24 cellular contexts compared by ENCODE assay signal in the genomic region with DNA sequence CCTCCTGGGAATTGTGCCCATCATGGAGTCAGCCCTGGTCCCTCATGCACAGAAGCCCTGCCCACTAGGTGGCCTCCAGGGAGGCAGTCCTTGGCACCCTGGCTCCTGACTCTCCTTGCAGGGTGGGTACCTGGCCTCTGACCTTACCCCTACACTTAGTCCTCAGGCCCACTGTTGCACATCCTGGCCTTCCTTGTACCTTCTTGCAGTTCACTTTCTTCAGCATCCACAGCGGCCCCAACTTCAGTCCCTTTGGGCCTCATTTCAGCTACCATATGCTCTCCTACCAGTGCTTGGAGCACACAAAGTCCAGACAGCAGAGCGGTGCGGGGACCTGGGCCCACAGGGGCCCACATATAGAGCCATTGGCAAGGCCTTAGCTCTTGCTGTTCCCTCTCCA. TPM values are rescaled to one million over a fixed set of nuclear protein-coding genes. Genes with fewer than 3 reads are reported as not detected.
DNase-seq lines count a peak whose midpoint lies in the region; ATAC-seq lines count a peak whose summit lies in the region.
"Had no signal": no experiment of that assay in that cellular context is flagged by ENCODE, and none has a peak within 500 bp of the region (broad histone marks: within the 10 kb centered on the region; RNA-seq: fewer than 3 reads in every experiment).

No MANE protein-coding gene starts in this region.

- no peaks in the 10 kb centered on the region for H3K9me3 Mint-ChIP-seq in T-helper 1 cell treated with Interleukin-12 subunit alpha and Interleukin-12 subunit beta and Interleukin-4 antibody, amounts not matched to agents 30 μg/mL and 1 μg/mL, for 36 hours
- no peaks in the 10 kb centered on the region for H3K9me3 Mint-ChIP-seq in stimulated activated naive CD8-positive, alpha-beta T cell treated with anti-CD3 and anti-CD28 coated beads, Interleukin-15, Interleukin-2, amounts not matched to agents 100 ng/mL and 50 ng/mL, for 24 hours
- H3K9me3 Mint-ChIP-seq in effector memory CD8-positive, alpha-beta T cell: no peaks in the 10 kb centered on the region
- no peaks in the 10 kb centered on the region for H3K9me3 Mint-ChIP-seq in stimulated activated memory B cell treated with anti-CD40 and anti-IgM and Interleukin-4, amounts not matched to agents 10 μg/mL and 1 μg/mL and 100 μg/mL, for 72 hours
- H3K9me3 Mint-ChIP-seq: T-cell had no signal

- peak overlapping the region; percentile 47 for H3K4me3 Mint-ChIP-seq in T-helper 1 cell treated with Interleukin-12 subunit alpha and Interleukin-12 subunit beta and Interleukin-4 antibody, amounts not matched to agents 30 μg/mL and 1 μg/mL, for 36 hours
- H3K4me3 Mint-ChIP-seq in stimulated activated naive CD8-positive, alpha-beta T cell treated with anti-CD3 and anti-CD28 coated beads, Interleukin-15, Interleukin-2, amounts not matched to agents 100 ng/mL and 50 ng/mL, for 24 hours: peak overlapping the region; percentile 36
- peak overlapping the region; percentile 60 to 68 for H3K4me3 Mint-ChIP-seq in effector memory CD8-positive, alpha-beta T cell
- H3K4me3 Mint-ChIP-seq in stimulated activated memory B cell treated with anti-CD40 and anti-IgM and Interleukin-4, amounts not matched to agents 10 μg/mL and 1 μg/mL and 100 μg/mL, for 72 hours: no peak overlapping the region
- H3K4me3 Mint-ChIP-seq: activated CD8-positive, alpha-beta T cell treated with anti-CD3 and anti-CD28 coated beads, Interleukin-2, amount 10 ng/mL, durations not matched to agents 7 days and 5 days had no signal

- DNase-seq in T-helper 1 cell (no peak), H7 (no peak), NCI-H1105 treated with DMSO at 0.1 percent for 48 hours (lab: John Stamatoyannopoulos, UW) (no peak)
- no peak for DNase-seq in stimulated activated naive CD8-positive, alpha-beta T cell treated with anti-CD3 and anti-CD28 coated beads, Interleukin-15, Interleukin-2, amounts not matched to agents 100 U/mL and 50 U/mL, for 24 hours
- DNase-seq in effector memory CD8-positive, alpha-beta T cell: no peak
- DNase-seq: activated CD4-positive, CD25-positive, alpha-beta regulatory T cell treated with anti-CD3 and anti-CD28 coated beads, Interleukin-2, amount 50 U/mL, for 72 hours; activated CD8-positive, alpha-beta T cell treated with anti-CD3 and anti-CD28 coated beads, Interleukin-2, amount 10 ng/mL, durations not matched to agents 7 days and 5 days; effector CD8-positive, alpha-beta T cell; erythroblast; mammary epithelial cell; NCI-H1092 treated with DMSO at 0.1 percent for 48 hours; NCI-H187 treated with DMSO at 0.1 percent for 48 hours; NCI-H524 treated with DMSO at 0.1 percent for 48 hours; NK-92 treated with Interleukin-12 subunit alpha and Interleukin-12 subunit beta, amount 100 ng/mL, for 24 hours; PC-3; small intestine; stimulated activated naive CD4-positive, alpha-beta T cell treated with Interleukin-2 at 50 U/mL for 16 hours; T-cell had no signal

- H3K27ac Mint-ChIP-seq in T-helper 1 cell treated with Interleukin-12 subunit alpha and Interleukin-12 subunit beta and Interleukin-4 antibody, amounts not matched to agents 30 μg/mL and 1 μg/mL, for 36 hours: no peak overlapping the region
- H3K27ac Mint-ChIP-seq in stimulated activated naive CD8-positive, alpha-beta T cell treated with anti-CD3 and anti-CD28 coated beads, Interleukin-15, Interleukin-2, amounts not matched to agents 100 ng/mL and 50 ng/mL, for 24 hours: no peak overlapping the region
- H3K27ac Mint-ChIP-seq in effector memory CD8-positive, alpha-beta T cell: peak overlapping the region; percentile 49 to 69
- H3K27ac Mint-ChIP-seq in stimulated activated memory B cell treated with anti-CD40 and anti-IgM and Interleukin-4, amounts not matched to agents 10 μg/mL and 1 μg/mL and 100 μg/mL, for 72 hours: peak overlapping the region; percentile 3
- H3K27ac Mint-ChIP-seq: activated CD8-positive, alpha-beta T cell treated with anti-CD3 and anti-CD28 coated beads, Interleukin-2, amount 10 ng/mL, durations not matched to agents 7 days and 5 days had no signal

- peaks cover 12% of the 10 kb centered on the region for H3K4me1 Mint-ChIP-seq in T-helper 1 cell treated with Interleukin-12 subunit alpha and Interleukin-12 subunit beta and Interleukin-4 antibody, amounts not matched to agents 30 μg/mL and 1 μg/mL, for 36 hours (ENCODE audit: low read depth)
- H3K4me1 Mint-ChIP-seq in stimulated activated naive CD8-positive, alpha-beta T cell treated with anti-CD3 and anti-CD28 coated beads, Interleukin-15, Interleukin-2, amounts not matched to agents 100 ng/mL and 50 ng/mL, for 24 hours (ENCODE audit: low read depth): peaks cover 24% of the 10 kb centered on the region
- H3K4me1 Mint-ChIP-seq in effector memory CD8-positive, alpha-beta T cell (ENCODE audit: low read depth in 2 of 2): peaks cover 16 to 23% of the 10 kb centered on the region in 2 donors
- peaks cover 6% of the 10 kb centered on the region for H3K4me1 Mint-ChIP-seq in stimulated activated memory B cell treated with anti-CD40 and anti-IgM and Interleukin-4, amounts not matched to agents 10 μg/mL and 1 μg/mL and 100 μg/mL, for 72 hours

- ATAC-seq in stimulated activated naive CD8-positive, alpha-beta T cell treated with anti-CD3 and anti-CD28 coated beads, Interleukin-15, Interleukin-2, amounts not matched to agents 100 U/mL and 50 U/mL, for 24 hours: no peak
- ATAC-seq in effector memory CD8-positive, alpha-beta T cell (replicated peaks): no peak
- no peak for ATAC-seq in stimulated activated memory B cell treated with anti-CD40 and anti-IgM and Interleukin-4, amounts not matched to agents 10 μg/mL and 1 μg/mL and 100 μg/mL, for 72 hours
- ATAC-seq: activated CD8-positive, alpha-beta T cell treated with anti-CD3 and anti-CD28 coated beads, Interleukin-2, amount 10 ng/mL, durations not matched to agents 7 days and 5 days; K562; PC-3; T-cell had no signal

- no peaks in the 10 kb centered on the region for H3K27me3 Mint-ChIP-seq in T-helper 1 cell treated with Interleukin-12 subunit alpha and Interleukin-12 subunit beta and Interleukin-4 antibody, amounts not matched to agents 30 μg/mL and 1 μg/mL, for 36 hours (ENCODE audit: low read depth)
- H3K27me3 Mint-ChIP-seq in stimulated activated naive CD8-positive, alpha-beta T cell treated with anti-CD3 and anti-CD28 coated beads, Interleukin-15, Interleukin-2, amounts not matched to agents 100 ng/mL and 50 ng/mL, for 24 hours: no peaks in the 10 kb centered on the region
- H3K27me3 Mint-ChIP-seq in effector memory CD8-positive, alpha-beta T cell: peaks cover 0 to 8% of the 10 kb centered on the region in 2 donors
- no peaks in the 10 kb centered on the region for H3K27me3 Mint-ChIP-seq in stimulated activated memory B cell treated with anti-CD40 and anti-IgM and Interleukin-4, amounts not matched to agents 10 μg/mL and 1 μg/mL and 100 μg/mL, for 72 hours

- no peak overlapping the region for H3K4me3 ChIP-seq in H7 (ENCODE audit: insufficient read depth, low read depth, low read length)
- H3K4me3 ChIP-seq: K562, right atrium auricular region, thoracic aorta had no signal

- H3K36me3 Mint-ChIP-seq in T-helper 1 cell treated with Interleukin-12 subunit alpha and Interleukin-12 subunit beta and Interleukin-4 antibody, amounts not matched to agents 30 μg/mL and 1 μg/mL, for 36 hours (ENCODE audit: low read depth): no peaks in the 10 kb centered on the region
- H3K36me3 Mint-ChIP-seq in stimulated activated naive CD8-positive, alpha-beta T cell treated with anti-CD3 and anti-CD28 coated beads, Interleukin-15, Interleukin-2, amounts not matched to agents 100 ng/mL and 50 ng/mL, for 24 hours (ENCODE audit: low read depth): no peaks in the 10 kb centered on the region
- peaks cover 3% of the 10 kb centered on the region for H3K36me3 Mint-ChIP-seq in effector memory CD8-positive, alpha-beta T cell (ENCODE audit: insufficient read depth)
- no peaks in the 10 kb centered on the region for H3K36me3 Mint-ChIP-seq in stimulated activated memory B cell treated with anti-CD40 and anti-IgM and Interleukin-4, amounts not matched to agents 10 μg/mL and 1 μg/mL and 100 μg/mL, for 72 hours
- H3K36me3 Mint-ChIP-seq: T-cell had no signal

- H3K27me3 ChIP-seq in H7 (ENCODE audit: control insufficient read depth, insufficient read depth, low read length): no peaks in the 10 kb centered on the region; the same call in 1 of the 2 replicates
- H3K27me3 ChIP-seq: right atrium auricular region had no signal

- H3K36me3 ChIP-seq in H7 (replicated peaks; ENCODE audit: control insufficient read depth, insufficient read depth, low read length): no peaks in the 10 kb centered on the region
- H3K36me3 ChIP-seq: right atrium auricular region, thoracic aorta had no signal

RNA-seq across cellular contexts. Expression of a gene that starts 19.2 kb away (rescaled TPM):
- total RNA-seq in H7 (2014; rRNA removed; shearing (Covaris generic)): 425 and 483 TPM in 2 replicates

Comparison
In these comparisons a context has a peak if more than half of its experiments do, and no peak if none do; other contexts are left out.
1. H3K27ac Mint-ChIP-seq: peak in effector memory CD8-positive, alpha-beta T cell (2 of 2) and stimulated activated memory B cell treated with anti-CD40 and anti-IgM and Interleukin-4, amounts not matched to agents 10 μg/mL and 1 μg/mL and 100 μg/mL, for 72 hours (single experiment); none in T-helper 1 cell treated with Interleukin-12 subunit alpha and Interleukin-12 subunit beta and Interleukin-4 antibody, amounts not matched to agents 30 μg/mL and 1 μg/mL, for 36 hours (single experiment) and stimulated activated naive CD8-positive, alpha-beta T cell treated with anti-CD3 and anti-CD28 coated beads, Interleukin-15, Interleukin-2, amounts not matched to agents 100 ng/mL and 50 ng/mL, for 24 hours (single experiment).